10 cellular contexts compared by ENCODE assay signal in the genomic region with DNA sequence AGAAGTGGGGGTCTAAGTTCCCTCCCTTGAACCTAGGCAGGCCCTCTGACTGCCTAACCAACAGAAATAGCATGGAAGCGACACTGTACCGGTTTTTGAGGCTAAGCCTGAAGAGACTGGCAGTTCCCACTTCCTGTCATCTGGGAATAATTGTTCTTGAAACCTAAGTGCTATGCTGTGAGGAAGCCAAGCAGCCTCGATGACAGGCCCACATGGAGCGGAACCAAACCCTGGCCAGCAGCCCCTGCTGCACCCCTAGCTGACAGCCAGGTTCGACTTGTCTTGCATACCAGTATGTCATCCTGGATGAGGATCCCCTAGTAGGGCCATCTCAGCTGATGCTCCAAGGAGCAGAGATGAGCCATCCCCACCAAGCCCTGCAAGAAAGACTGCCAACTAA. TPM values are rescaled to one million over a fixed set of nuclear protein-coding genes. Genes with fewer than 3 reads are reported as not detected.
DNase-seq lines count a peak whose midpoint lies in the region; ATAC-seq, FAIRE-seq and TF ChIP-seq lines count a peak whose summit lies in the region.
"Had no signal": no experiment of that assay in that cellular context is flagged by ENCODE, and none has a peak within 500 bp of the region (broad histone marks: within the 10 kb centered on the region; RNA-seq: fewer than 3 reads in every experiment).

No MANE protein-coding gene starts in this region.

- peak; percentile 95 for DNase-seq in DMS79 (lab: John Stamatoyannopoulos, UW)
- no peak for DNase-seq in HFFc6
- no peak for DNase-seq in activated CD4-positive, alpha-beta memory T cell treated with anti-CD3 and anti-CD28 coated beads, Interleukin-2, amount 10 ng/mL, durations not matched to agents 7 days and 5 days
- DNase-seq in natural killer cell treated with Interleukin-12 subunit alpha and Interleukin-12 subunit beta and Interleukin-15 and Interleukin-18, amount 100 ng/mL, for 72 hours (ENCODE audit: low spot score), result no peak
- no peak for DNase-seq in urothelium cell line (ENCODE audit: low spot score)
- no peak for DNase-seq in coronary artery (ENCODE audit: low spot score)
- DNase-seq in H7, result no peak
- DNase-seq: activated CD4-positive, alpha-beta T cell treated with anti-CD3 and anti-CD28 coated beads, Interleukin-2, amount 50 U/mL, for 4 hours; gastrocnemius medialis had no signal

- no peak overlapping the region for H3K27ac ChIP-seq in coronary artery
- H3K27ac ChIP-seq: gastrocnemius medialis had no signal

- POLR2A ChIA-PET in activated CD4-positive, alpha-beta memory T cell treated with anti-CD3 and anti-CD28 coated beads, Interleukin-2, amount 10 ng/mL, durations not matched to agents 7 days and 5 days (lab: Charles Lee), result interaction anchor here (1.1 to 18.3 kb wide), 11 partner anchors 5 to 190 kb away, joined by 3 to 886 read pairs (median 6); a partner anchor contains a TSS

- H3K9me3 Mint-ChIP-seq in HFFc6, result peaks cover 3% of the 10 kb centered on the region; the same call in 1 of the 2 replicates
- H3K9me3 Mint-ChIP-seq in activated CD4-positive, alpha-beta memory T cell treated with anti-CD3 and anti-CD28 coated beads, Interleukin-2, amount 10 ng/mL, durations not matched to agents 7 days and 5 days, result no peaks in the 10 kb centered on the region
- peaks cover 4% of the 10 kb centered on the region for H3K9me3 Mint-ChIP-seq in natural killer cell treated with Interleukin-12 subunit alpha and Interleukin-12 subunit beta and Interleukin-15 and Interleukin-18, amount 100 ng/mL, for 72 hours

- H3K36me3 Mint-ChIP-seq in HFFc6 (ENCODE audit: low read depth), result peaks cover 5% of the 10 kb centered on the region
- H3K36me3 Mint-ChIP-seq in activated CD4-positive, alpha-beta memory T cell treated with anti-CD3 and anti-CD28 coated beads, Interleukin-2, amount 10 ng/mL, durations not matched to agents 7 days and 5 days (ENCODE audit: low read depth), result peaks cover 54% of the 10 kb centered on the region
- H3K36me3 Mint-ChIP-seq in natural killer cell treated with Interleukin-12 subunit alpha and Interleukin-12 subunit beta and Interleukin-15 and Interleukin-18, amount 100 ng/mL, for 72 hours, result peaks cover 7% of the 10 kb centered on the region

- H3K27me3 ChIP-seq in H7 (ENCODE audit: control insufficient read depth, insufficient read depth, low read length), result peaks cover 22% of the 10 kb centered on the region

- H3K4me3 ChIP-seq in coronary artery, result no peak overlapping the region
- H3K4me3 ChIP-seq in H7 (ENCODE audit: insufficient read depth, low read depth, low read length), result no peak overlapping the region
- H3K4me3 ChIP-seq: gastrocnemius medialis had no signal

- H3K36me3 ChIP-seq in H7 (replicated peaks; ENCODE audit: control insufficient read depth, insufficient read depth, low read length), result no peaks in the 10 kb centered on the region
- H3K36me3 ChIP-seq: gastrocnemius medialis had no signal

- H3K27me3 Mint-ChIP-seq in HFFc6 (ENCODE audit: insufficient read depth), result no peaks in the 10 kb centered on the region; the same call in 1 of the 2 replicates
- H3K27me3 Mint-ChIP-seq in activated CD4-positive, alpha-beta memory T cell treated with anti-CD3 and anti-CD28 coated beads, Interleukin-2, amount 10 ng/mL, durations not matched to agents 7 days and 5 days, result no peaks in the 10 kb centered on the region
- H3K27me3 Mint-ChIP-seq in natural killer cell treated with Interleukin-12 subunit alpha and Interleukin-12 subunit beta and Interleukin-15 and Interleukin-18, amount 100 ng/mL, for 72 hours, result no peaks in the 10 kb centered on the region

- peak overlapping the region; percentile 63; the same call in 1 of the 2 replicates for H3K27ac Mint-ChIP-seq in HFFc6
- peak overlapping the region; percentile 97 for H3K27ac Mint-ChIP-seq in activated CD4-positive, alpha-beta memory T cell treated with anti-CD3 and anti-CD28 coated beads, Interleukin-2, amount 10 ng/mL, durations not matched to agents 7 days and 5 days
- H3K27ac Mint-ChIP-seq in natural killer cell treated with Interleukin-12 subunit alpha and Interleukin-12 subunit beta and Interleukin-15 and Interleukin-18, amount 100 ng/mL, for 72 hours, result peak overlapping the region; percentile 75 to 85

- TF ChIP-seq CTCF in HFFc6 (IDR thresholded peaks at IDR 0.05) (no peak), coronary artery (IDR thresholded peaks at IDR 0.05) (no peak)

- no peak for ATAC-seq in natural killer cell treated with Interleukin-12 subunit alpha and Interleukin-12 subunit beta and Interleukin-15 and Interleukin-18, amount 100 ng/mL, for 72 hours
- ATAC-seq: gastrocnemius medialis had no signal

- FAIRE-seq in urothelium cell line (lab: Jason Lieb, UNC), result no peak
- FAIRE-seq: HepG2 had no signal

- H3K4me3 Mint-ChIP-seq in HFFc6, result no peak overlapping the region
- peak overlapping the region; percentile 36 for H3K4me3 Mint-ChIP-seq in activated CD4-positive, alpha-beta memory T cell treated with anti-CD3 and anti-CD28 coated beads, Interleukin-2, amount 10 ng/mL, durations not matched to agents 7 days and 5 days
- peak overlapping the region; percentile 87 for H3K4me3 Mint-ChIP-seq in natural killer cell treated with Interleukin-12 subunit alpha and Interleukin-12 subunit beta and Interleukin-15 and Interleukin-18, amount 100 ng/mL, for 72 hours

- H3K4me1 Mint-ChIP-seq in HFFc6 (ENCODE audit: low read depth), result peaks cover 28% of the 10 kb centered on the region
- H3K4me1 Mint-ChIP-seq in activated CD4-positive, alpha-beta memory T cell treated with anti-CD3 and anti-CD28 coated beads, Interleukin-2, amount 10 ng/mL, durations not matched to agents 7 days and 5 days, result peaks cover 89% of the 10 kb centered on the region
- peaks cover 69 to 73% of the 10 kb centered on the region in 2 donors for H3K4me1 Mint-ChIP-seq in natural killer cell treated with Interleukin-12 subunit alpha and Interleukin-12 subunit beta and Interleukin-15 and Interleukin-18, amount 100 ng/mL, for 72 hours (ENCODE audit: low read depth in 2 of 2)

- CTCF ChIA-PET in activated CD4-positive, alpha-beta memory T cell treated with anti-CD3 and anti-CD28 coated beads, Interleukin-2, amount 10 ng/mL, durations not matched to agents 7 days and 5 days (lab: Charles Lee), result interaction anchor here (1.0 to 2.5 kb wide), 5 partner anchors 11 to 76 kb away, joined by 4 to 21 read pairs (median 6); no protein-coding TSS in a partner anchor

RNA-seq across cellular contexts. Expression of a gene that starts 6.4 kb away (rescaled TPM):
- total RNA-seq in HFFc6 (2021; fragmentation: NEBNext Ultra II Directional; extraction: Animal tissue kit (Norgen Biotek cat#: 25700)), result under 1 TPM; 0.34 to 0.88 (median 0.52) TPM
- total RNA-seq in activated CD4-positive, alpha-beta memory T cell treated with anti-CD3 and anti-CD28 coated beads, Interleukin-2, amount 10 ng/mL, durations not matched to agents 7 days and 5 days, result 10 to 100 TPM; 36.9 to 39.8 TPM
- 10 to 100 TPM; 17.4 to 30.2 TPM for total RNA-seq in natural killer cell treated with Interleukin-12 subunit alpha and Interleukin-12 subunit beta and Interleukin-15 and Interleukin-18, amount 100 ng/mL, for 72 hours
- 0.22 and 1.1 TPM in 2 replicates for total RNA-seq in H7 (2014; rRNA removed; shearing (Covaris generic))
- total RNA-seq: HepG2 had no signal
